28 cellular contexts compared by ENCODE assay signal in the genomic region with DNA sequence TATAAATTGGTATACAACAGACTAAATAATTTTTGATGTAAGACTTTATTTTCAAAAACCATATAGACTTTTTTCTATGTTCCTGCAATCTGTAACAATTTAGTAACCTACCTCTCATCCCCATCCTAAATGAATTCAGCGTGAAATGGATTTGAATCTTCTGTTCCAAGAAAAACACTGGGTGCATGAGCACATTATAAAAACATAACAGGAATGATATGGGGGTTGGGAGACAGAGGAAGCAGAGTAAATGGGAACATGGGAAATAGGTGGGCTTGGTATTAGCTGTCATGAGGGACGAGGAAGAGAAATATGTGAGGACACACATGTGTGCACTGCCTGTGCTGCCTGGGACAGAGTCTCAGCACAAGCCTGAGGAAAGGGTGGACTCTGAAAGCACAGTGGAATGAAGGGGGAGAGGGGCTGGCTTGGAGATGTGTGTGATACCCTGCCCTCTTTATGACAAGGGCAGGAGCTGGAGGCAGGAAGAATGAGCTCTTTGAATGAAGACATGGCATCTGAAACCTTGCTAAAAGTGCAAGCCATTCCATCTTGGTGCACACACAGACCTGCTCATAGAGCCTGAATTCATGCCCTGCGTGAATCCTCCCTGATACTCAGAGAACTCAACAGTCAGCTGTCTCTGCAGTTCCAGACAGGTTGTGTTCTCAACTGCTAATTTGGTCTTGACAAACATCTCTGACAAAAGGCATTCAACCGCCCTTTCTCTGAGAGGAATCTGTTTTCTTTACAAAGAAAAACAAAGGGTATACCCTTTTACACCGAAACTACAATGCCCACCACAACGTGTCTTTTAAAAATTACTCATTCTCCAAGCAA.
DNase-seq lines count a peak whose midpoint lies in the region; ATAC-seq and TF ChIP-seq lines count a peak whose summit lies in the region.
"Had no signal": no experiment of that assay in that cellular context is flagged by ENCODE, and none has a peak within 500 bp of the region (broad histone marks: within the 10 kb centered on the region; RNA-seq: fewer than 3 reads in every experiment).

No MANE protein-coding gene starts in this region.

- H3K79me1 ChIP-seq in mesenchymal stem cell (replicated peaks; ENCODE audit: low read length, poor library complexity, severe bottlenecking), result no peaks in the 10 kb centered on the region

- no peak overlapping the region for H3K4ac ChIP-seq in mesenchymal stem cell (ENCODE audit: low read depth in 1 of 2, low read length in 2 of 2)

- TF ChIP-seq CTCF in astrocyte of the cerebellum (IDR thresholded peaks at IDR 0.05; ENCODE audit: low read depth, low read length, missing control alignments), result no peak

- no peak overlapping the region for H2AK5ac ChIP-seq in mesenchymal stem cell (ENCODE audit: low read length, severe bottlenecking)

- WGBS in mesenchymal stem cell, result 79% methylated on average over 6 of the region's 6 CpGs

- H3K9me3 ChIP-seq in mesenchymal stem cell (ENCODE audit: control insufficient read depth, low read length), result no peaks in the 10 kb centered on the region
- H3K9me3 ChIP-seq: A549, left ventricle myocardium inferior, transverse colon had no signal

- H2BK120ac ChIP-seq in mesenchymal stem cell (ENCODE audit: low read depth, low read length), result no peak overlapping the region

- H3K36me3 ChIP-seq in mesenchymal stem cell (ENCODE audit: control insufficient read depth in 1 of 2, insufficient read depth in 2 of 2, low read depth in 1 of 2, low read length in 2 of 2), result peaks cover 0 to 38% of the 10 kb centered on the region in 2 experiments
- H3K36me3 ChIP-seq: left ventricle myocardium inferior, transverse colon had no signal

- H3K14ac ChIP-seq in mesenchymal stem cell (ENCODE audit: low read length in 2 of 2), result no peak overlapping the region

- H3K4me3 ChIP-seq in astrocyte of the cerebellum (ENCODE audit: low read depth, low read length) (no peak overlapping the region), mesenchymal stem cell (ENCODE audit: insufficient read depth in 1 of 2, low read depth in 1 of 2, low read length in 2 of 2) (no peak overlapping the region), skeletal muscle cell (ENCODE audit: low read depth, low read length) (no peak overlapping the region)
- H3K4me3 ChIP-seq: A549, dorsolateral prefrontal cortex, GM12878, hepatocyte, left ventricle myocardium inferior, transverse colon had no signal

- peaks cover 4% of the 10 kb centered on the region for H3K4me1 ChIP-seq in mesenchymal stem cell (ENCODE audit: control insufficient read depth, insufficient read depth, low read depth, low read length)
- H3K4me1 ChIP-seq: A549, left ventricle myocardium inferior had no signal

- ATAC-seq in GM18498 (IDR thresholded peaks at IDR 0.05; ENCODE audit: unreplicated experiment), result no peak
- ATAC-seq: A549; activated CD8-positive, alpha-beta T cell treated with anti-CD3 and anti-CD28 coated beads, Interleukin-2, amount 10 ng/mL, durations not matched to agents 7 days and 5 days; GM12878; T-cell had no signal

- H3K27me3 ChIP-seq in mesenchymal stem cell (ENCODE audit: control insufficient read depth in 1 of 2, insufficient read depth in 1 of 2, low read length in 2 of 2), result no peaks in the 10 kb centered on the region
- H3K27me3 ChIP-seq: dorsolateral prefrontal cortex, hepatocyte, transverse colon had no signal

- no peak overlapping the region for H4K8ac ChIP-seq in mesenchymal stem cell (ENCODE audit: low read length)

- H3K9ac ChIP-seq in mesenchymal stem cell (ENCODE audit: low read length), result peak overlapping the region; percentile 63

- H3K4me2 ChIP-seq in mesenchymal stem cell (ENCODE audit: low read length, poor library complexity, severe bottlenecking), result no peak overlapping the region
- H3K4me2 ChIP-seq: A549, hepatocyte had no signal

- no peak overlapping the region for H3K23ac ChIP-seq in mesenchymal stem cell (ENCODE audit: low read length in 2 of 2)

- peak; percentile 35 for DNase-seq in NCI-H510A treated with DMSO at 0.1 percent for 48 hours (lab: John Stamatoyannopoulos, UW)
- DNase-seq in NCI-H510A (lab: John Stamatoyannopoulos, UW), result no peak
- peak; percentile 37 for DNase-seq in astrocyte of the cerebellum (ENCODE audit: low read depth)
- no peak for DNase-seq in mesenchymal stem cell
- peak; percentile 67 for DNase-seq in skeletal muscle cell (ENCODE audit: low read depth)
- DNase-seq in SHP77 treated with DMSO at 0.1 percent for 48 hours (lab: John Stamatoyannopoulos, UW), result no peak
- no peak for DNase-seq in activated CD8-positive, alpha-beta memory T cell treated with anti-CD3 and anti-CD28 coated beads, Interleukin-2, amount 50 U/mL, for 4 hours
- DNase-seq: activated CD4-positive, alpha-beta T cell treated with anti-CD3 and anti-CD28 coated beads for 1 hour; activated CD8-positive, alpha-beta T cell treated with anti-CD3 and anti-CD28 coated beads, Interleukin-2, amount 10 ng/mL, durations not matched to agents 7 days and 5 days; activated naive CD4-positive, alpha-beta T cell; activated T-cell treated with anti-CD3 and anti-CD28 coated beads, Interleukin-2, amount 50 U/mL, for 1 hour; caudate nucleus; DND-41; dorsolateral prefrontal cortex; immature natural killer cell; left ventricle myocardium inferior; NCI-H1092 treated with DMSO at 0.1 percent for 48 hours; NCI-H2081 treated with DMSO at 0.1 percent for 48 hours; nucleus accumbens; retina; Right ventricle myocardium superior; T-cell; transverse colon had no signal

- no peak overlapping the region for H3K18ac ChIP-seq in mesenchymal stem cell (ENCODE audit: low read depth in 1 of 2, low read length in 2 of 2)

- H3K27ac ChIP-seq in mesenchymal stem cell (ENCODE audit: low read length, poor library complexity, severe bottlenecking), result no peak overlapping the region
- H3K27ac ChIP-seq: A549, epithelial cell of prostate, hepatocyte, left ventricle myocardium inferior, transverse colon had no signal

- in situ Hi-C loops in astrocyte of the cerebellum (cut with HindIII; ENCODE audit: low sequenced_read_pairs), result no loop called here

- H2BK5ac ChIP-seq in mesenchymal stem cell (ENCODE audit: low read depth, low read length, poor library complexity, severe bottlenecking), result no peak overlapping the region

- H4K91ac ChIP-seq in mesenchymal stem cell (ENCODE audit: low read length), result no peak overlapping the region

- H2BK12ac ChIP-seq in mesenchymal stem cell (ENCODE audit: low read length in 2 of 2), result no peak overlapping the region

- no peak overlapping the region for H2BK15ac ChIP-seq in mesenchymal stem cell (ENCODE audit: low read depth, poor library complexity, severe bottlenecking)

- H2AFZ ChIP-seq in mesenchymal stem cell (ENCODE audit: low read depth, low read length), result no peak overlapping the region
- H2AFZ ChIP-seq: hepatocyte had no signal

Comparison
In these comparisons a context has a peak if more than half of its experiments do, and no peak if none do; other contexts are left out.
1. DNase-seq: peak in NCI-H510A treated with DMSO at 0.1 percent for 48 hours (single experiment), astrocyte of the cerebellum (single experiment) and skeletal muscle cell (single experiment); none in NCI-H510A (single experiment), mesenchymal stem cell (single experiment), SHP77 treated with DMSO at 0.1 percent for 48 hours (single experiment) and activated CD8-positive, alpha-beta memory T cell treated with anti-CD3 and anti-CD28 coated beads, Interleukin-2, amount 50 U/mL, for 4 hours (single experiment).